8 cellular contexts compared by ENCODE assay signal in the genomic region with DNA sequence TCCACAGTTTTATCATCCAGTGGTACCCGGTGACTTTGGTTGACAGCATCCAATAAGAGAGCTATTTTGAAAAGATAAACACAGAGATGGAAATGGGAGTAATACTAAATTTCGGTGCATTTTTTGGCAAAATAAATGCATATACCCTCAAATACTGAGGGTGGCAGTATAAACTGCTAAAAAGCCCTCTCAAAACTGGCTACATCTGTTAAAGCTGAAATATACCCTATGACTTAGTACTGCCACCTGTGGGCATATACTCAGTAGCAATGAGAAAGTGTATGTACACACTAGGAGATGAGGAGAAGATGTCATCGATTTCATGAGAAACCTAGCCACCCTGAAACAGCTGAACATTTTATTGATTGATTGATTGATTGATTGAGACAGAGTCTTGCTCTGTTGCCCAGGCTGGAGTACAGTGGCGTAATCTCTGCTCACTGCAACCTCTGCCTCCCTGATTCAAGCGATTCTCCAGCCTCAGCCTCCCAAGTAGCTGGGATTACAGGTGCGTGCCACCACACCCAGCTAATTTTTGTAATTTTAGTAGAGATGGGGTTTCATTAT. TPM values are rescaled to one million over a fixed set of nuclear protein-coding genes. Genes with fewer than 3 reads are reported as not detected.
DNase-seq lines count a peak whose midpoint lies in the region; ATAC-seq, FAIRE-seq and TF ChIP-seq lines count a peak whose summit lies in the region.

No MANE protein-coding gene starts in this region.

- H3K27me3 ChIP-seq in foreskin keratinocyte (no peaks in the 10 kb centered on the region), testis (no peaks in the 10 kb centered on the region)

- H3K27ac ChIP-seq in 22Rv1 (no peak overlapping the region), foreskin keratinocyte (no peak overlapping the region), testis (no peak overlapping the region)

- ATAC-seq in foreskin keratinocyte: peak; percentile 88
- ATAC-seq in HG02571 (IDR thresholded peaks at IDR 0.05; ENCODE audit: unreplicated experiment): no peak

- FAIRE-seq in G401.6 (lab: Jason Lieb, UNC): peak; percentile 95

- intact Hi-C loops in testis (cut with DNase I; ENCODE audit: low total_unique reads): no loop called here

- no peaks in the 10 kb centered on the region for H3K36me3 ChIP-seq in testis (ENCODE audit: low read depth, missing control alignments)

- no peak overlapping the region for H3K4me3 ChIP-seq in testis

- peak; percentile 71 for DNase-seq in HPDE6-E6E7 (ENCODE audit: extremely low spot score)
- peak; percentile 74 for DNase-seq in SKM-1 treated with dmso at 0.1 percent for 144 hours (lab: John Stamatoyannopoulos, UW; ENCODE audit: unreplicated experiment)
- peak; percentile 14 to 56 for DNase-seq in foreskin keratinocyte
- peak; percentile 2 for DNase-seq in testis
- no peak for DNase-seq in UCSD-AML1 (lab: John Stamatoyannopoulos, UW; ENCODE audit: unreplicated experiment)

- H3K4me1 ChIP-seq in foreskin keratinocyte (no peaks in the 10 kb centered on the region), testis (no peaks in the 10 kb centered on the region)

- WGBS in testis, 2 donors: 73 to 79% methylated on average over 6 of the region's 6 CpGs

- no peak for TF ChIP-seq POLR2A in testis (IDR thresholded peaks at IDR 0.05)

- H3K9me3 ChIP-seq in testis: no peaks in the 10 kb centered on the region

- TF ChIP-seq CTCF in 22Rv1 (IDR thresholded peaks at IDR 0.05): peak; percentile 28
- TF ChIP-seq CTCF in foreskin keratinocyte (conservative IDR thresholded peaks at IDR 0.05): peak; percentile 85
- peak in 1 of 3 experiments; percentile 30 for TF ChIP-seq CTCF in testis (IDR thresholded peaks at IDR 0.05)

RNA-seq across cellular contexts. Expression of a gene that starts 12.2 kb away (rescaled TPM):
- total RNA-seq in foreskin keratinocyte (18.1 and 23.5 TPM in 2 replicates), testis (10 to 100 TPM; 22.3 to 24.6 TPM)
- polyA plus RNA-seq in foreskin keratinocyte (19.2 and 22.8 TPM in 2 replicates), testis (ENCODE audit: insufficient read depth, low read depth, low replicate concordance) (47.4 TPM)

RNA-seq across cellular contexts. Expression of a gene that starts 29.7 kb away (rescaled TPM):
- 39.7 and 59.1 TPM in 2 replicates for total RNA-seq in foreskin keratinocyte
- polyA plus RNA-seq in foreskin keratinocyte: 35.2 and 51.2 TPM in 2 replicates
- 10 to 100 TPM; 53.8 to 63.2 TPM for total RNA-seq in testis
- polyA plus RNA-seq in testis (ENCODE audit: insufficient read depth, low read depth, low replicate concordance): 132 TPM

RNA-seq across cellular contexts. Expression of a gene that starts 29.8 kb away (rescaled TPM):
- total RNA-seq in foreskin keratinocyte (2.4 and 3.6 TPM in 2 replicates), testis (10 to 100 TPM; 14.0 to 26.7 TPM)
- polyA plus RNA-seq in foreskin keratinocyte (1.5 and 1.6 TPM in 2 replicates), testis (ENCODE audit: insufficient read depth, low read depth, low replicate concordance) (10.2 TPM)

RNA-seq across cellular contexts. Expression of a gene that starts 33.5 kb away (rescaled TPM):
- total RNA-seq in foreskin keratinocyte (not detected in 2 replicates), testis (under 1 TPM; 0.25 to 0.63 TPM)
- polyA plus RNA-seq in foreskin keratinocyte (not detected in 2 replicates), testis (ENCODE audit: insufficient read depth, low read depth, low replicate concordance) (not detected)
